1 cellular context compared by ENCODE assay signal in genomic region chr15:66844747-66845145, GRCh38.
TF ChIP-seq lines count a peak whose summit lies in the region.

No MANE protein-coding gene starts in this region.

TF ChIP-seq in K562, 482 proteins besides CTCF, POLR2A, EP300 and RAD21:
- no peak for TF ChIP-seq RNF219 (CRISPR knock-in tag; IDR thresholded peaks at IDR 0.05)
- no peak for TF ChIP-seq NBN (IDR thresholded peaks at IDR 0.05; ENCODE audit: low read depth)
- TF ChIP-seq U2AF2 (optimal IDR thresholded peaks at IDR 0.05; ENCODE audit: low read depth, low read length) = no peak
- no peak for TF ChIP-seq NR4A1 (CRISPR knock-in tag; IDR thresholded peaks at IDR 0.05)
- no peak for TF ChIP-seq NR4A1 (tag; IDR thresholded peaks at IDR 0.05)
- no peak for TF ChIP-seq ZNF449 (CRISPR knock-in tag; IDR thresholded peaks at IDR 0.05)
- TF ChIP-seq ZNF24 (IDR thresholded peaks at IDR 0.05) = peak; percentile 46; the same call in 1 of the 2 replicates
- TF ChIP-seq ZNF766 (CRISPR knock-in tag; conservative IDR thresholded peaks at IDR 0.05) = no peak
